1 cellular context compared by ENCODE assay signal in the genomic region with DNA sequence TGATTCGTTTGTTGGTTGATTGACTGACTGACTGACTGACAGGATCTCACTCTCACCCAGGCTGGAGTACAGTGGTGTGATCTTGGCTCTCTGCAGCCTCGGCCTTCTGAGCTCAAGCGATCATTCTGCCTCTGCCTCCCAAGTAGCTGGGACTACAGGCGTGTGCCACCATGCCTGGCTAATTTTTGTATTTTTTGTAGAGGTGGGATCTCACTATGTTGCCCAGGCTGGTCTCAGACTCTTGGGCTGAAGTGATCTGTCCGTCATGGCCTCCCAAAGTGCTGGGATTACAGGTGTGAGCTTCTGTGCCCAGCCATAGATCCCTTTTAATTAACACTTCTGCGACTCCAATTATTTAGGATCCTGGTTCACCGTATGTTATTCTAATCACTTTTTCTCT. TPM values are rescaled to one million over a fixed set of nuclear protein-coding genes. Genes with fewer than 3 reads are reported as not detected.
"Had no signal": no experiment of that assay in that cellular context is flagged by ENCODE, and none has a peak within 500 bp of the region (broad histone marks: within the 10 kb centered on the region; RNA-seq: fewer than 3 reads in every experiment).

No MANE protein-coding gene starts in this region.

RNA-seq across cellular contexts. Expression of gene TMEM225B, which starts 29.3 kb away (rescaled TPM):
- total RNA-seq: GM23248 had no signal
